Comparison of ENCODE assay signal across 1 cellular context in genomic region chr7:54637712-54638396, GRCh38.
TF ChIP-seq lines count a peak whose summit lies in the region.

No MANE protein-coding gene starts in this region.

TF ChIP-seq in H1, 55 proteins besides CTCF, POLR2A, EP300 and RAD21:
- TF ChIP-seq POLR2AphosphoS5 (IDR thresholded peaks at IDR 0.05; ENCODE audit: low read depth, low read length) (no peak), MAFK (IDR thresholded peaks at IDR 0.05; ENCODE audit: low read depth, low read length) (no peak), CHD2 (IDR thresholded peaks at IDR 0.05; ENCODE audit: low read length) (no peak), ZNF274 (IDR thresholded peaks at IDR 0.05; ENCODE audit: borderline replicate concordance, extremely low read depth, low read length) (no peak)
